8 cellular contexts compared by ENCODE assay signal in the genomic region with DNA sequence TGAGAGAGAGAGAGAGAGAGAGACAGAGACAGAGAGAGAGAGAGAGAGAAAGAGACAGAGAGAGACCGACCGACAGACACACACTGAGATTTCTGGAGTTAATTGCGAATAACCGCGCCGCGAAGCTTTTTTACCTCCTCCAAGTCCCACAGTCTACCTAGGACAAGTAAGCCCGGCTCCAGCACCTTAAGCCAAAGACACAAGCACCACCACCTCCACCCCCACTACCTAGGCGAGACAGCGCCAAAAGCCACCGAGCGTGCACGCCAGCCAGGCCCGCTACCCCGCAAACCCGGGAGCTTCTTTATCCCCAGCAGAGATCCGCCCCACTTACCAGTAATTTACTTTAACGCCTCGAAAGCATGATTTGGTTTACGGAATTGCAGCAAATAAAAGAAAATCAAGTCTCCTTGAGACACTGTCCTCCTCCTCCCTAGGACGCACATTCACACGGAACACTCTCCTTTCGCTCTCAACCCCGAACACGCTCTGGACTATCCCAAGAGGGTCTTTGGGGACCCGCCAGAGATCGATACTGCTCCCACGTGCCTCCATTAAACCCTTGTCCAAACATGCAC.
DNase-seq lines count a peak whose midpoint lies in the region; ATAC-seq, FAIRE-seq and TF ChIP-seq lines count a peak whose summit lies in the region.

No MANE protein-coding gene starts in this region.

- CTCF ChIA-PET in CD4-positive, alpha-beta T cell (lab: Charles Lee), result interaction anchor here (0.7 kb wide), 1 partner anchor 96 kb away, joined by 3 read pairs; no protein-coding TSS in a partner anchor

- DNase-seq in CD4-positive, alpha-beta T cell, result peak in 7 of 10 experiments; percentile 6 to 33 (median 7)
- DNase-seq in NCI-H1105 (lab: John Stamatoyannopoulos, UW) (peak; percentile 2), GM19239 (ENCODE audit: insufficient read length, low spot score) (no peak), HTR-8/SVneo (ENCODE audit: insufficient read length, low spot score) (no peak), globus pallidus (ENCODE audit: low spot score) (no peak)
- DNase-seq in activated naive CD4-positive, alpha-beta T cell treated with anti-CD3 and anti-CD28 coated beads, Interleukin-2, amount 50 U/mL, for 16 hours, result peak; percentile 31
- peak; percentile 21 to 22 for DNase-seq in stimulated activated CD4-positive, alpha-beta T cell treated with anti-CD3 and anti-CD28 coated beads, Interleukin-1b, Interleukin-23, amount 100 ng/mL, for 4 hours (ENCODE audit: low read depth in 2 of 2)

- peak; percentile 28 for ATAC-seq in CD4-positive, alpha-beta T cell (ENCODE audit: poor library complexity)

- intact Hi-C loops in CD4-positive, alpha-beta T cell (cut with DNase I, micrococcal nuclease), result loop anchor here in 1 of 2 experiments (10.0 kb wide), 3 partner anchors 525 to 1305 kb away; a partner anchor contains a TSS

- TF ChIP-seq CTCF in CD4-positive, alpha-beta T cell (IDR thresholded peaks at IDR 0.05), result no peak

- H3K36me3 Mint-ChIP-seq in CD4-positive, alpha-beta T cell (ENCODE audit: low read depth), result peaks cover 26% of the 10 kb centered on the region

- H3K27me3 ChIP-seq in CD4-positive, alpha-beta T cell (ENCODE audit: control insufficient read depth, insufficient read depth, low read length), result no peaks in the 10 kb centered on the region

- peak overlapping the region; percentile 96 for H3K4me3 Mint-ChIP-seq in CD4-positive, alpha-beta T cell

- H3K27ac Mint-ChIP-seq in CD4-positive, alpha-beta T cell, result peak overlapping the region; percentile 80

- no peak for FAIRE-seq in GM19239 (lab: Jason Lieb, UNC)
- FAIRE-seq in HTR-8/SVneo (lab: Jason Lieb, UNC), result no peak

- H3K9me3 Mint-ChIP-seq in CD4-positive, alpha-beta T cell, result no peaks in the 10 kb centered on the region

- H3K4me3 ChIP-seq in iPS-18c (ENCODE audit: insufficient read depth, low read depth, low read length), result peak overlapping the region; percentile 77

- peaks cover 9% of the 10 kb centered on the region for H3K4me1 Mint-ChIP-seq in CD4-positive, alpha-beta T cell (ENCODE audit: low read depth)

- no peaks in the 10 kb centered on the region for H3K9me3 ChIP-seq in CD4-positive, alpha-beta T cell (ENCODE audit: control insufficient read depth, low read length)
- H3K9me3 ChIP-seq in iPS-18c (ENCODE audit: control insufficient read depth, insufficient read depth, low read length), result peaks cover 3% of the 10 kb centered on the region

- no peaks in the 10 kb centered on the region for H3K27me3 Mint-ChIP-seq in CD4-positive, alpha-beta T cell

- no peak overlapping the region for H3K27ac ChIP-seq in CD4-positive, alpha-beta T cell (ENCODE audit: low read depth, low read length)

- POLR2A ChIA-PET in CD4-positive, alpha-beta T cell (lab: Charles Lee), result interaction anchor here (1.0 to 3.9 kb wide), 5 partner anchors 43 to 101 kb away, joined by 3 to 47 read pairs (median 16); no protein-coding TSS in a partner anchor

Comparison
In these comparisons a context has a peak if more than half of its experiments do, and no peak if none do; other contexts are left out.
1. DNase-seq: peak in CD4-positive, alpha-beta T cell (7 of 10), NCI-H1105 (single experiment), activated naive CD4-positive, alpha-beta T cell treated with anti-CD3 and anti-CD28 coated beads, Interleukin-2, amount 50 U/mL, for 16 hours (single experiment) and stimulated activated CD4-positive, alpha-beta T cell treated with anti-CD3 and anti-CD28 coated beads, Interleukin-1b, Interleukin-23, amount 100 ng/mL, for 4 hours (2 of 2); none in GM19239 (single experiment), HTR-8/SVneo (single experiment) and globus pallidus (single experiment).